ENCODE assay signal across 22 cellular contexts in genomic region chr21:40166291-40166843, GRCh38.
DNase-seq lines count a peak whose midpoint lies in the region; ATAC-seq and TF ChIP-seq lines count a peak whose summit lies in the region.
"Had no signal": no experiment of that assay in that cellular context is flagged by ENCODE, and none has a peak within 500 bp of the region (broad histone marks: within the 10 kb centered on the region; RNA-seq: fewer than 3 reads in every experiment).

No MANE protein-coding gene starts in this region.

- H4K20me1 ChIP-seq in mammary epithelial cell (ENCODE audit: insufficient read depth, low read length), result no peaks in the 10 kb centered on the region

- H3K4me3 Mint-ChIP-seq in T-cell, result no peak overlapping the region
- H3K4me3 Mint-ChIP-seq: activated CD4-positive, alpha-beta memory T cell treated with anti-CD3 and anti-CD28 coated beads for 36 hours; activated naive CD4-positive, alpha-beta T cell treated with anti-CD3 and anti-CD28 coated beads for 36 hours; CD8-positive, alpha-beta T cell; stimulated activated effector memory CD8-positive, alpha-beta T cell treated with anti-CD3 and anti-CD28 coated beads, Interleukin-12 subunit alpha, Interleukin-12 subunit beta, amount 100 ng/mL, for 72 hours had no signal

- H3K4me3 ChIP-seq in mammary epithelial cell (replicated peaks in 1 of 3; ENCODE audit: insufficient read depth in 1 of 3, low read depth in 2 of 3, low read length in 3 of 3), result no peak overlapping the region
- H3K4me3 ChIP-seq: ovary, sigmoid colon had no signal

- in situ Hi-C loops in mammary epithelial cell (cut with MboI; ENCODE audit: low sequenced_read_pairs in 2 of 2), result loop anchor here in 1 of 2 donors (25.0 kb wide), 1 partner anchor 896 kb away; no protein-coding TSS in a partner anchor

- no peak overlapping the region for H3K9ac ChIP-seq in mammary epithelial cell (ENCODE audit: insufficient read depth, low read length)

- no peaks in the 10 kb centered on the region for H3K36me3 ChIP-seq in mammary epithelial cell (ENCODE audit: insufficient read depth, low read length)
- H3K36me3 ChIP-seq: ovary, sigmoid colon had no signal

- BruUV-seq in mammary epithelial cell (replicated peaks; lab: Mats Ljungman, UMichigan), result no TSS peak

- no peak for ATAC-seq in T-cell (replicated peaks in 1 of 4)
- no peak for ATAC-seq in HG02763 (IDR thresholded peaks at IDR 0.05; ENCODE audit: unreplicated experiment)
- ATAC-seq: CD8-positive, alpha-beta T cell; stimulated activated effector memory CD8-positive, alpha-beta T cell treated with anti-CD3 and anti-CD28 coated beads, Interleukin-12 subunit alpha, Interleukin-12 subunit beta, amount 100 ng/mL, for 72 hours had no signal

- TF ChIP-seq CTCF in mammary epithelial cell (conservative IDR thresholded peaks at IDR 0.05 in 1 of 2, IDR thresholded peaks at IDR 0.05 in 1 of 2; ENCODE audit: extremely low read depth in 1 of 2, insufficient read depth in 1 of 2, low read depth in 1 of 2, low read length in 2 of 2), result peak in 1 of 2 donors; percentile 12

- H3K27ac ChIP-seq in mammary epithelial cell (ENCODE audit: insufficient read depth, low read depth, low read length), result no peak overlapping the region
- H3K27ac ChIP-seq: ovary, sigmoid colon, VCaP had no signal

- intact Hi-C loops in mammary epithelial cell (cut with micrococcal nuclease), result no loop called here

- H3K27me3 Mint-ChIP-seq in T-cell, result no peaks in the 10 kb centered on the region
- H3K27me3 Mint-ChIP-seq: activated CD4-positive, alpha-beta memory T cell treated with anti-CD3 and anti-CD28 coated beads for 36 hours had no signal

- dilution Hi-C loops in mammary epithelial cell (cut with HindIII; ENCODE audit: low sequenced_read_pairs), result no loop called here

- WGBS in mammary epithelial cell (ENCODE audit: low coverage, missing lambda C conversion rate), result 94% methylated on average over 6 of the region's 6 CpGs

- no peaks in the 10 kb centered on the region for H3K9me3 Mint-ChIP-seq in T-cell
- H3K9me3 Mint-ChIP-seq: activated CD4-positive, alpha-beta memory T cell treated with anti-CD3 and anti-CD28 coated beads for 36 hours; activated naive CD4-positive, alpha-beta T cell treated with anti-CD3 and anti-CD28 coated beads for 36 hours; CD8-positive, alpha-beta T cell had no signal

- no peaks in the 10 kb centered on the region for H3K27me3 ChIP-seq in mammary epithelial cell (ENCODE audit: insufficient read depth, low read length)
- H3K27me3 ChIP-seq: ovary had no signal

- H2AFZ ChIP-seq in mammary epithelial cell (ENCODE audit: low read depth, low read length), result no peak overlapping the region

- no peaks in the 10 kb centered on the region for H3K4me1 Mint-ChIP-seq in T-cell
- H3K4me1 Mint-ChIP-seq: stimulated activated effector memory CD8-positive, alpha-beta T cell treated with anti-CD3 and anti-CD28 coated beads, Interleukin-12 subunit alpha, Interleukin-12 subunit beta, amount 100 ng/mL, for 72 hours had no signal

- H3K36me3 Mint-ChIP-seq in T-cell, result no peaks in the 10 kb centered on the region
- H3K36me3 Mint-ChIP-seq: activated CD4-positive, alpha-beta memory T cell treated with anti-CD3 and anti-CD28 coated beads for 36 hours; CD8-positive, alpha-beta T cell; stimulated activated effector memory CD8-positive, alpha-beta T cell treated with anti-CD3 and anti-CD28 coated beads, Interleukin-12 subunit alpha, Interleukin-12 subunit beta, amount 100 ng/mL, for 72 hours had no signal

- no peaks in the 10 kb centered on the region for H3K4me1 ChIP-seq in mammary epithelial cell (ENCODE audit: insufficient read depth, low read length)
- H3K4me1 ChIP-seq: sigmoid colon had no signal

- no peak overlapping the region for H3K4me2 ChIP-seq in mammary epithelial cell (ENCODE audit: insufficient read depth, low read depth, low read length)

- POLR2A ChIA-PET in T-cell (lab: Charles Lee), result no interaction called here

- no peak overlapping the region for H3K27ac Mint-ChIP-seq in T-cell
- H3K27ac Mint-ChIP-seq: activated CD4-positive, alpha-beta memory T cell treated with anti-CD3 and anti-CD28 coated beads for 36 hours; activated naive CD4-positive, alpha-beta T cell treated with anti-CD3 and anti-CD28 coated beads for 36 hours; CD8-positive, alpha-beta T cell; stimulated activated effector memory CD8-positive, alpha-beta T cell treated with anti-CD3 and anti-CD28 coated beads, Interleukin-12 subunit alpha, Interleukin-12 subunit beta, amount 100 ng/mL, for 72 hours had no signal

- no peaks in the 10 kb centered on the region for H3K9me3 ChIP-seq in mammary epithelial cell (replicated peaks; ENCODE audit: insufficient read depth, low read length)
- H3K9me3 ChIP-seq: ovary, sigmoid colon had no signal

- CTCF ChIA-PET in mammary epithelial cell (lab: Charles Lee; ENCODE audit: low non-redundant PET) (interaction anchor here (0.6 kb wide), 1 partner anchor 11 kb away, joined by 4 read pairs; no protein-coding TSS in a partner anchor), T-cell (lab: Charles Lee) (no interaction called here)

- DNase-seq in DMS53 (lab: John Stamatoyannopoulos, UW) (peak; percentile 89), HT-29 (ENCODE audit: low spot score) (peak; percentile 2), NCI-H748 treated with DMSO at 0.1 percent for 48 hours (lab: John Stamatoyannopoulos, UW) (peak; percentile 32), iPS-NIHi7 (ENCODE audit: extremely low spot score) (peak; percentile 31), mammary epithelial cell (no peak), T-cell (no peak), NK-92 (lab: John Stamatoyannopoulos, UW; ENCODE audit: unreplicated experiment) (no peak)
- DNase-seq: activated CD4-positive, alpha-beta memory T cell treated with anti-CD3 and anti-CD28 coated beads for 36 hours; activated naive CD4-positive, alpha-beta T cell treated with anti-CD3 and anti-CD28 coated beads for 36 hours; activated T-cell treated with anti-CD3 and anti-CD28 coated beads for 4 hours; anterior cingulate cortex; CD8-positive, alpha-beta T cell; effector memory CD4-positive, alpha-beta T cell; EL; glutamatergic neuron; NCI-H1436; NCI-H446 treated with DMSO at 0.1 percent for 48 hours; ovary; sigmoid colon had no signal

- no peaks in the 10 kb centered on the region for H3K79me2 ChIP-seq in mammary epithelial cell (ENCODE audit: insufficient read depth, low read length)

Comparison
In these comparisons a context has a peak if more than half of its experiments do, and no peak if none do; other contexts are left out.
1. DNase-seq: peak in DMS53 (single experiment), HT-29 (single experiment), NCI-H748 treated with DMSO at 0.1 percent for 48 hours (single experiment) and iPS-NIHi7 (single experiment); none in mammary epithelial cell (single experiment), T-cell (0 of 34) and NK-92 (single experiment).